9 cellular contexts compared by ENCODE assay signal in genomic region chr17:81396278-81396721, GRCh38. TPM values are rescaled to one million over a fixed set of nuclear protein-coding genes. Genes with fewer than 3 reads are reported as not detected.
A peak's percentile ranks its signal among the peaks of the same experiment; 100 is the strongest.
DNase-seq lines count a peak whose midpoint lies in the region; ATAC-seq and TF ChIP-seq lines count a peak whose summit lies in the region.
"Had no signal": no experiment of that assay in that cellular context is flagged by ENCODE, and none has a peak within 500 bp of the region (broad histone marks: within the 10 kb centered on the region; RNA-seq: fewer than 3 reads in every experiment).

No MANE protein-coding gene starts in this region.

- POLR2A ChIA-PET in CD8-positive, alpha-beta memory T cell (lab: Charles Lee) = interaction anchor here (0.6 kb wide), 1 partner anchor 104 kb away, joined by 3 read pairs; no protein-coding TSS in a partner anchor

- no peak overlapping the region for H3K27ac Mint-ChIP-seq in CD8-positive, alpha-beta memory T cell

- no peaks in the 10 kb centered on the region for H3K36me3 ChIP-seq in CD8-positive, alpha-beta memory T cell (ENCODE audit: insufficient read depth, low read length)
- no peaks in the 10 kb centered on the region for H3K36me3 ChIP-seq in SJCRH30
- H3K36me3 ChIP-seq in parathyroid adenoma (ENCODE audit: control insufficient read depth, insufficient read depth, low read length) = no peaks in the 10 kb centered on the region

- no peak overlapping the region for H3K27ac ChIP-seq in CD8-positive, alpha-beta memory T cell (ENCODE audit: low read depth, low read length)
- H3K27ac ChIP-seq in SJCRH30 (peak overlapping the region; percentile 88), parathyroid adenoma (peak overlapping the region; percentile 93)

- no peak for TF ChIP-seq CTCF in fibroblast of villous mesenchyme (IDR thresholded peaks at IDR 0.05; ENCODE audit: insufficient read depth, low read depth, low read length)
- no peak for TF ChIP-seq CTCF in parathyroid adenoma (IDR thresholded peaks at IDR 0.05)

- H3K4me3 ChIP-seq in CD8-positive, alpha-beta memory T cell (ENCODE audit: low read length) = peak overlapping the region; percentile 12
- peak overlapping the region; percentile 80 for H3K4me3 ChIP-seq in SJCRH30
- peak overlapping the region; percentile 75 for H3K4me3 ChIP-seq in fibroblast of villous mesenchyme (ENCODE audit: low read depth, low read length)
- H3K4me3 ChIP-seq in parathyroid adenoma (ENCODE audit: low read depth, low read length) = peak overlapping the region; percentile 81

- H3K4me2 ChIP-seq in parathyroid adenoma (ENCODE audit: low read length) = peak overlapping the region; percentile 81

- CTCF ChIA-PET in CD8-positive, alpha-beta memory T cell (lab: Charles Lee) = no interaction called here

- peak overlapping the region in 3 of 7 donors; percentile 51 to 76 (median 55) for H3K4me3 Mint-ChIP-seq in CD8-positive, alpha-beta memory T cell

- H2AFZ ChIP-seq in parathyroid adenoma = peak overlapping the region; percentile 75

- peaks cover 0 to 6% (median 2%) of the 10 kb centered on the region in 5 donors for H3K9me3 Mint-ChIP-seq in CD8-positive, alpha-beta memory T cell

- peaks cover 57% of the 10 kb centered on the region for H3K4me1 ChIP-seq in CD8-positive, alpha-beta memory T cell (ENCODE audit: insufficient read depth, low read length)
- H3K4me1 ChIP-seq in SJCRH30 (peaks cover 21% of the 10 kb centered on the region), parathyroid adenoma (peaks cover 20% of the 10 kb centered on the region)

- H3K27me3 Mint-ChIP-seq in CD8-positive, alpha-beta memory T cell = peaks cover 59 to 69% of the 10 kb centered on the region in 2 donors

- H3K36me3 Mint-ChIP-seq in CD8-positive, alpha-beta memory T cell = no peaks in the 10 kb centered on the region

- peak overlapping the region; percentile 93 for H3K9ac ChIP-seq in parathyroid adenoma

- H3K4me1 Mint-ChIP-seq in CD8-positive, alpha-beta memory T cell = peaks cover 27 to 43% (median 30%) of the 10 kb centered on the region in 3 donors

- no peak for ATAC-seq in HG03469 (IDR thresholded peaks at IDR 0.05; ENCODE audit: unreplicated experiment)
- ATAC-seq in HG02610 (IDR thresholded peaks at IDR 0.05; ENCODE audit: unreplicated experiment) = no peak

- DNase-seq in CD8-positive, alpha-beta memory T cell = no peak
- DNase-seq in SJCRH30 (no peak), fibroblast of villous mesenchyme (ENCODE audit: low read depth) (no peak), DMS79 treated with DMSO at 0.1 percent for 48 hours (lab: John Stamatoyannopoulos, UW) (no peak), 8988T (no peak)
- DNase-seq: stimulated activated naive CD4-positive, alpha-beta T cell treated with Interleukin-2 at 50 U/mL for 16 hours had no signal

- peaks cover 24% of the 10 kb centered on the region for H3K79me2 ChIP-seq in parathyroid adenoma

- peaks cover 78% of the 10 kb centered on the region for H3K27me3 ChIP-seq in CD8-positive, alpha-beta memory T cell (ENCODE audit: insufficient read depth, low read length, poor library complexity, severe bottlenecking)
- H3K27me3 ChIP-seq in SJCRH30 (no peaks in the 10 kb centered on the region), parathyroid adenoma (ENCODE audit: control insufficient read depth, insufficient read depth, low read length) (no peaks in the 10 kb centered on the region)

- H3K9me3 ChIP-seq in CD8-positive, alpha-beta memory T cell (ENCODE audit: low read length) = no peaks in the 10 kb centered on the region
- no peaks in the 10 kb centered on the region for H3K9me3 ChIP-seq in SJCRH30 (replicated peaks)
- H3K9me3 ChIP-seq in parathyroid adenoma (ENCODE audit: control insufficient read depth, low read length) = no peaks in the 10 kb centered on the region

RNA-seq across cellular contexts. Expression of gene BAHCC1, which starts 1.0 kb away (rescaled TPM):
- total RNA-seq in CD8-positive, alpha-beta memory T cell = not detected
- polyA plus RNA-seq in CD8-positive, alpha-beta memory T cell = not detected
- 17.4 and 20.0 TPM in 2 replicates for total RNA-seq in SJCRH30 (2014; rRNA removed; shearing (Covaris generic))
- total RNA-seq in fibroblast of villous mesenchyme = 6.5 and 8.4 TPM in 2 replicates

Comparison
In these comparisons a context has a peak if more than half of its experiments do, and no peak if none do; other contexts are left out.
1. H3K4me3 ChIP-seq: peak in every context shown above with its lines; median percentile 81 in parathyroid adenoma; 80 in SJCRH30; 75 in fibroblast of villous mesenchyme; 12 in CD8-positive, alpha-beta memory T cell.